ENCODE assay signal across 9 cellular contexts in genomic region chrX:86133761-86134160, GRCh38. TPM values are rescaled to one million over a fixed set of nuclear protein-coding genes. Genes with fewer than 3 reads are reported as not detected.
DNase-seq lines count a peak whose midpoint lies in the region; ATAC-seq and TF ChIP-seq lines count a peak whose summit lies in the region.
"Had no signal": no experiment of that assay in that cellular context is flagged by ENCODE, and none has a peak within 500 bp of the region (broad histone marks: within the 10 kb centered on the region; RNA-seq: fewer than 3 reads in every experiment).

No MANE protein-coding gene starts in this region.

- H3K27me3 ChIP-seq in MM.1S (replicated peaks; ENCODE audit: insufficient read depth, low read length) (no peaks in the 10 kb centered on the region), upper lobe of left lung (no peaks in the 10 kb centered on the region)

- H3K27ac ChIP-seq in MM.1S (ENCODE audit: low read length) (no peak overlapping the region), upper lobe of left lung (no peak overlapping the region)
- H3K27ac ChIP-seq: BLaER1 had no signal

- no peak overlapping the region for H3K4me2 ChIP-seq in MM.1S (ENCODE audit: low read depth, low read length)
- H3K4me2 ChIP-seq: BLaER1 had no signal

- no peak overlapping the region for H3K27ac Mint-ChIP-seq in progenitor cell of endocrine pancreas

- no peak for TF ChIP-seq POLR2A in upper lobe of left lung (IDR thresholded peaks at IDR 0.05)

- H3F3A ChIP-seq in MM.1S (ENCODE audit: insufficient read depth, low read length): no peaks in the 10 kb centered on the region

- no peaks in the 10 kb centered on the region for H3K9me2 ChIP-seq in MM.1S (replicated peaks; ENCODE audit: insufficient read depth, low read length)

- H3K79me2 ChIP-seq in MM.1S (ENCODE audit: low read length): no peaks in the 10 kb centered on the region

- no peak for TF ChIP-seq EP300 in upper lobe of left lung (IDR thresholded peaks at IDR 0.05)

- peak; percentile 20 for DNase-seq in NCI-H1092 treated with DMSO at 0.1 percent for 48 hours (lab: John Stamatoyannopoulos, UW)
- DNase-seq in NCI-H1092 (lab: John Stamatoyannopoulos, UW): no peak
- peak; percentile 30 for DNase-seq in MM.1S
- peak; percentile 0 for DNase-seq in cerebellar cortex (ENCODE audit: low spot score)
- no peak for DNase-seq in progenitor cell of endocrine pancreas (ENCODE audit: low spot score, unreplicated experiment)
- DNase-seq in stimulated activated CD4-positive, alpha-beta T cell treated with anti-CD3 and anti-CD28 coated beads, Interleukin-4, amount 100 ng/mL, for 4 hours: no peak
- no peak for DNase-seq in upper lobe of left lung

- H3K36me3 ChIP-seq in MM.1S (replicated peaks; ENCODE audit: insufficient read depth, low read length) (no peaks in the 10 kb centered on the region), upper lobe of left lung (no peaks in the 10 kb centered on the region)
- H3K36me3 ChIP-seq: BLaER1 had no signal

- TF ChIP-seq CTCF in MM.1S (IDR thresholded peaks at IDR 0.05; ENCODE audit: low read length) (peak; percentile 48), progenitor cell of endocrine pancreas (IDR thresholded peaks at IDR 0.05; ENCODE audit: unreplicated experiment) (peak; percentile 70), upper lobe of left lung (IDR thresholded peaks at IDR 0.05) (peak in 1 of 6 experiments; percentile 45)

- H3K4me3 ChIP-seq in MM.1S (ENCODE audit: low read length) (no peak overlapping the region), upper lobe of left lung (no peak overlapping the region)
- H3K4me3 ChIP-seq: BLaER1 had no signal

- H3K4me3 Mint-ChIP-seq in progenitor cell of endocrine pancreas (ENCODE audit: low read depth): no peak overlapping the region

- H3K9ac ChIP-seq in MM.1S (ENCODE audit: low read length): no peak overlapping the region
- H3K9ac ChIP-seq: BLaER1 had no signal

- H3K9me3 ChIP-seq in MM.1S (replicated peaks; ENCODE audit: insufficient read depth, low read length) (no peaks in the 10 kb centered on the region), upper lobe of left lung (no peaks in the 10 kb centered on the region)
- H3K9me3 ChIP-seq: BLaER1 had no signal

- H3K4me1 ChIP-seq in MM.1S (ENCODE audit: low read length): no peaks in the 10 kb centered on the region
- H3K4me1 ChIP-seq in upper lobe of left lung: no peaks in the 10 kb centered on the region
- H3K4me1 ChIP-seq: BLaER1 had no signal

- H4K20me1 ChIP-seq in MM.1S (ENCODE audit: insufficient read depth, low read length): no peaks in the 10 kb centered on the region
- H4K20me1 ChIP-seq: BLaER1 had no signal

- no peak overlapping the region for H2AFZ ChIP-seq in MM.1S (ENCODE audit: low read length)

- 16 to 20% methylated on average over 3 of the region's 3 CpGs for WGBS in upper lobe of left lung, 2 donors

- ATAC-seq in GM21717 (IDR thresholded peaks at IDR 0.05; ENCODE audit: unreplicated experiment): no peak
- no peak for ATAC-seq in upper lobe of left lung (ENCODE audit: low FRiP score in 2 of 2)

- no peaks in the 10 kb centered on the region for H3K9me3 Mint-ChIP-seq in progenitor cell of endocrine pancreas (ENCODE audit: low read depth)

- H3K36me3 Mint-ChIP-seq in progenitor cell of endocrine pancreas (ENCODE audit: insufficient read depth): no peaks in the 10 kb centered on the region

- no peaks in the 10 kb centered on the region for H3K4me1 Mint-ChIP-seq in progenitor cell of endocrine pancreas (ENCODE audit: low read depth)

- H3K27me3 Mint-ChIP-seq in progenitor cell of endocrine pancreas: no peaks in the 10 kb centered on the region

RNA-seq across cellular contexts. Expression of gene DACH2, which starts 14.5 kb away (rescaled TPM):
- 1.5 and 3.6 TPM in 2 replicates for total RNA-seq in progenitor cell of endocrine pancreas
- not detected for total RNA-seq in upper lobe of left lung

Comparison
In these comparisons a context has a peak if more than half of its experiments do, and no peak if none do; other contexts are left out.
1. DNase-seq: peak in NCI-H1092 treated with DMSO at 0.1 percent for 48 hours (single experiment), MM.1S (single experiment) and cerebellar cortex (single experiment); none in NCI-H1092 (single experiment), progenitor cell of endocrine pancreas (single experiment), stimulated activated CD4-positive, alpha-beta T cell treated with anti-CD3 and anti-CD28 coated beads, Interleukin-4, amount 100 ng/mL, for 4 hours (0 of 2) and upper lobe of left lung (0 of 2).